31 cellular contexts compared by ENCODE assay signal in genomic region chr16:83738926-83739503, GRCh38.
"Had no signal": no experiment of that assay in that cellular context is flagged by ENCODE, and none has a peak within 500 bp of the region (broad histone marks: within the 10 kb centered on the region; RNA-seq: fewer than 3 reads in every experiment).

No MANE protein-coding gene starts in this region.

- H3K27ac ChIP-seq: foreskin keratinocyte, heart right ventricle, ovary, skin epidermis, upper lobe of right lung, WERI-Rb-1 had no signal

- H3K9me3 ChIP-seq: ovary had no signal

- DNase-seq: activated CD4-positive, alpha-beta memory T cell treated with anti-CD3 and anti-CD28 coated beads for 36 hours; activated CD4-positive, alpha-beta T cell treated with anti-CD3 and anti-CD28 coated beads, Interleukin-2, amount 10 ng/mL, durations not matched to agents 24 days and 14 days; activated CD8-positive, alpha-beta memory T cell treated with anti-CD3 and anti-CD28 coated beads, Interleukin-2, amount 50 U/mL, for 48 hours; activated gamma-delta T cell treated with Interleukin-2 at 50 U/mL for 16 hours; activated naive CD4-positive, alpha-beta T cell treated with anti-CD3 and anti-CD28 coated beads, Interleukin-2, amount 50 U/mL, for 16 hours; activated T-cell treated with anti-CD3 and anti-CD28 coated beads, Interleukin-2, amount 50 U/mL, for 4 hours; caudate nucleus; foreskin keratinocyte; heart right ventricle; left ventricle myocardium superior; mucosa of descending colon; ovary; retina; stimulated activated CD4-positive, alpha-beta T cell treated with anti-CD3 and anti-CD28 coated beads, Interleukin-12 subunit alpha, Interleukin-12 subunit beta, amount 100 ng/mL, for 4 hours; stimulated activated CD4-positive, alpha-beta T cell treated with anti-CD3 and anti-CD28 coated beads, Interleukin-4, amount 100 ng/mL, for 4 hours; stimulated activated CD8-positive, alpha-beta memory T cell treated with anti-CD3 and anti-CD28 coated beads, Interleukin-4, amount 100 ng/mL, for 48 hours; stimulated activated naive CD8-positive, alpha-beta T cell treated with anti-CD3 and anti-CD28 coated beads, Interleukin-15, amount 100 ng/mL, for 72 hours; substantia nigra; SW 1271; T-helper 9 cell; upper lobe of right lung; WERI-Rb-1 had no signal

- H3K36me3 Mint-ChIP-seq: activated CD4-positive, alpha-beta memory T cell treated with anti-CD3 and anti-CD28 coated beads for 36 hours; brain had no signal

- H3K36me3 ChIP-seq: heart right ventricle, ovary, upper lobe of right lung, WERI-Rb-1 had no signal

- H3K9me3 Mint-ChIP-seq: activated CD4-positive, alpha-beta T cell treated with anti-CD3 and anti-CD28 coated beads, Interleukin-2, amount 10 ng/mL, durations not matched to agents 24 days and 14 days had no signal

- H3K4me1 Mint-ChIP-seq: activated CD4-positive, alpha-beta T cell treated with anti-CD3 and anti-CD28 coated beads, Interleukin-2, amount 10 ng/mL, durations not matched to agents 24 days and 14 days; activated T-helper 17 cell treated with anti-CD3 and anti-CD28 coated beads, Interleukin-2, amount 50 U/mL, for 72 hours; stimulated activated naive CD8-positive, alpha-beta T cell treated with anti-CD3 and anti-CD28 coated beads, Interleukin-15, amount 100 ng/mL, for 72 hours had no signal

- H3K4me3 Mint-ChIP-seq: activated CD4-positive, alpha-beta memory T cell treated with anti-CD3 and anti-CD28 coated beads for 36 hours; activated CD4-positive, alpha-beta T cell treated with anti-CD3 and anti-CD28 coated beads, Interleukin-2, amount 10 ng/mL, durations not matched to agents 24 days and 14 days; activated T-cell treated with anti-CD3 and anti-CD28 coated beads, Interleukin-2, amount 50 U/mL, for 4 hours; activated T-helper 17 cell treated with anti-CD3 and anti-CD28 coated beads, Interleukin-2, amount 50 U/mL, for 72 hours; brain; natural killer cell treated with Interleukin-12 subunit alpha and Interleukin-12 subunit beta and Interleukin-15 and Interleukin-18, amount 100 ng/mL, for 72 hours; stimulated activated memory B cell treated with anti-CD40 and anti-IgM and Interleukin-4, amounts not matched to agents 10 μg/mL and 1 μg/mL and 100 μg/mL, for 72 hours; stimulated activated naive CD8-positive, alpha-beta T cell treated with anti-CD3 and anti-CD28 coated beads, Interleukin-15, amount 100 ng/mL, for 72 hours; T-helper 1 cell treated with Interleukin-12 subunit alpha and Interleukin-12 subunit beta and Interleukin-4 antibody, amounts not matched to agents 30 μg/mL and 1 μg/mL, for 36 hours had no signal

- H3K27me3 Mint-ChIP-seq: activated CD4-positive, alpha-beta memory T cell treated with anti-CD3 and anti-CD28 coated beads for 36 hours; activated CD4-positive, alpha-beta T cell treated with anti-CD3 and anti-CD28 coated beads, Interleukin-2, amount 10 ng/mL, durations not matched to agents 24 days and 14 days; activated T-helper 17 cell treated with anti-CD3 and anti-CD28 coated beads, Interleukin-2, amount 50 U/mL, for 72 hours; brain; progenitor cell of endocrine pancreas had no signal

- H3K4me3 ChIP-seq: heart right ventricle, mucosa of descending colon, ovary, skin epidermis, upper lobe of right lung had no signal

- H3K27me3 ChIP-seq: foreskin keratinocyte, heart right ventricle, ovary, upper lobe of right lung had no signal

- H3K4me1 ChIP-seq: foreskin keratinocyte, upper lobe of right lung had no signal

- H3K27ac Mint-ChIP-seq: activated CD4-positive, alpha-beta memory T cell treated with anti-CD3 and anti-CD28 coated beads for 36 hours; activated CD4-positive, alpha-beta T cell treated with anti-CD3 and anti-CD28 coated beads, Interleukin-2, amount 10 ng/mL, durations not matched to agents 24 days and 14 days; activated T-helper 17 cell treated with anti-CD3 and anti-CD28 coated beads, Interleukin-2, amount 50 U/mL, for 72 hours; natural killer cell treated with Interleukin-12 subunit alpha and Interleukin-12 subunit beta and Interleukin-15 and Interleukin-18, amount 100 ng/mL, for 72 hours; progenitor cell of endocrine pancreas; stimulated activated memory B cell treated with anti-CD40 and anti-IgM and Interleukin-4, amounts not matched to agents 10 μg/mL and 1 μg/mL and 100 μg/mL, for 72 hours; stimulated activated naive CD8-positive, alpha-beta T cell treated with anti-CD3 and anti-CD28 coated beads, Interleukin-15, amount 100 ng/mL, for 72 hours; T-helper 1 cell treated with Interleukin-12 subunit alpha and Interleukin-12 subunit beta and Interleukin-4 antibody, amounts not matched to agents 30 μg/mL and 1 μg/mL, for 36 hours had no signal

- ATAC-seq: activated CD4-positive, CD25-positive, alpha-beta regulatory T cell treated with anti-CD3 and anti-CD28 coated beads, Interleukin-2, amount 50 U/mL, for 24 hours; activated T-cell treated with anti-CD3 and anti-CD28 coated beads, Interleukin-2, amount 50 U/mL, for 4 hours; activated T-helper 17 cell treated with anti-CD3 and anti-CD28 coated beads, Interleukin-2, amount 50 U/mL, for 72 hours; foreskin keratinocyte; heart right ventricle; left ventricle myocardium superior; mucosa of descending colon; natural killer cell treated with Interleukin-12 subunit alpha and Interleukin-12 subunit beta and Interleukin-15 and Interleukin-18, amount 100 ng/mL, for 72 hours; sciatic nerve; stimulated activated memory B cell treated with anti-CD40 and anti-IgM and Interleukin-4, amounts not matched to agents 10 μg/mL and 1 μg/mL and 100 μg/mL, for 72 hours; stimulated activated naive CD8-positive, alpha-beta T cell treated with anti-CD3 and anti-CD28 coated beads, Interleukin-15, amount 100 ng/mL, for 72 hours; upper lobe of right lung had no signal
